In the genomic region with DNA sequence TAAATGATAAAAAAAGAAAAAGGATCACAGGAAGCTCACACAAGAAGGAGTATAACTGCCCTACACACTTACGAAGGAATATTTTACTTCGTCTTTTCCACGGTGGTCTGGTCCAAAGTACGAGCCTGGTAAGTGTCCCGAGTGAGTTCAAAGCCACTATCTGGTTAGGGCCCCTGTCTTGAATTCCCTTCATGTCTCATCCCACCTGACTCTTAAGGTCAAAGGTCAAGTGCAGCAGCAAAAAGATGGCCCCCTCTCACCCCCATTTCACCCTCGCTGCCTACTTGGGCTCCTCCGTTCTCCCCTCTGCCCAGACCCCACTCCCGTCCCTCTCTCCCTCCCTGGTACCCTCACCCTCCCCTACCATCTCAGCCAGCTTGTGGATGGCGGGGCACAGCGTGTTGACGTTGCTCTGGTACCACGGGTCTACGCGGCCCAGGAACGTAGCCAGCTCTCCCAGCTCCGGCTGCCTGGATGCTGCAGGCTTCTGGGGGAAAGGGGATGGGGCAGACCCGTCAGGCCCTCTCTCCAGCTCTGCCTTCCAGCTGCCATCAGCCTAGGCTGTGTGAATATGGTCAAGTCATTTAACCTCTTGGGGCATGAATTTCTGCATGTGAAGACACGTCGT, we compare ENCODE assay signal across 21 cellular contexts. TPM values are rescaled to one million over a fixed set of nuclear protein-coding genes. Genes with fewer than 3 reads are reported as not detected.
"Had no signal": no experiment of that assay in that cellular context is flagged by ENCODE, and none has a peak within 500 bp of the region (broad histone marks: within the 10 kb centered on the region; RNA-seq: fewer than 3 reads in every experiment).

No MANE protein-coding gene starts in this region.

- H3K9me3 ChIP-seq: ovary had no signal

- H3K27me3 ChIP-seq: cardiac muscle cell, ovary had no signal

- H3K36me3 ChIP-seq: cardiac muscle cell, ovary had no signal

- H3K4me3 ChIP-seq: cardiac muscle cell, left ventricle myocardium inferior, ovary, psoas muscle had no signal

- H3K4me1 ChIP-seq: left ventricle myocardium inferior, psoas muscle had no signal

- DNase-seq: activated CD4-positive, alpha-beta T cell treated with anti-CD3 and anti-CD28 coated beads, Interleukin-2, amount 10 ng/mL, durations not matched to agents 24 days and 14 days; activated CD4-positive, CD25-positive, alpha-beta regulatory T cell; activated T-cell treated with anti-CD3 and anti-CD28 coated beads for 4 hours; amygdala; foreskin melanocyte; kidney; left ventricle myocardium inferior; naive B cell; ovary; psoas muscle; small intestine; stimulated activated CD4-positive, alpha-beta T cell treated with anti-CD3 and anti-CD28 coated beads, Interleukin-15, amount 100 ng/mL, for 24 hours; stimulated activated CD4-positive, alpha-beta T cell treated with anti-CD3 and anti-CD28 coated beads, Interleukin-2, amount 100 ng/mL, for 48 hours; stimulated activated naive CD8-positive, alpha-beta T cell treated with anti-CD3 and anti-CD28 coated beads, Interleukin-15, amount 100 ng/mL, for 72 hours; T1000; trophoblast cell had no signal

- ATAC-seq: psoas muscle; stimulated activated naive CD8-positive, alpha-beta T cell treated with anti-CD3 and anti-CD28 coated beads, Interleukin-15, amount 100 ng/mL, for 72 hours had no signal

- H3K27ac ChIP-seq: cardiac muscle cell, left ventricle myocardium inferior, ovary, psoas muscle had no signal

RNA-seq across cellular contexts. Expression of gene MFSD6L, which starts 27.8 kb away (rescaled TPM):
- total RNA-seq: cardiac muscle cell, dermis microvascular lymphatic vessel endothelial cell, epithelial cell of proximal tubule, left ventricle myocardium inferior, neural crest cell, psoas muscle, temporal lobe had no signal

RNA-seq across cellular contexts. Expression of gene PIK3R6, which starts 40.6 kb away (rescaled TPM):
- total RNA-seq: cardiac muscle cell, dermis microvascular lymphatic vessel endothelial cell, epithelial cell of proximal tubule, neural crest cell had no signal
